In the genomic region with DNA sequence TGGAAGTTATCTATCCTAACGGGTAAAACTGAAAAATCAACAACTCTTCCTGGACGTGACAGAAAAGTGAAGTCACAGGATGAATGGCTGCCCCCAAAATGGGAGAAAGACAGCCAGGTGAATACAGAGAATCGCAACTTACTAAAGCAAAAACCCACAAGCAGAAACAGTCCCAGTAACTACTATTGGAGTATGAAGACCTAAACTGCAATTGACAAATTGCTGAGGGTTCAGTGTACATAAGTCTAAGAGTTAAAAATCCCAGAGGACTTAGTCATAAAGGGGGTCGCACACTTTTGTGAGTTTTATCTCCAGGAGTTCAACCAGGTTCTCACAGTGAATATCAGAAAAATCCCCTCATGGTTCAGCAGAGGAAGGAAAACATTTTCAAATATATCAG, we compare ENCODE assay signal across 22 cellular contexts. TPM values are rescaled to one million over a fixed set of nuclear protein-coding genes. Genes with fewer than 3 reads are reported as not detected.
A peak's percentile ranks its signal among the peaks of the same experiment; 100 is the strongest.
DNase-seq lines count a peak whose midpoint lies in the region; ATAC-seq and TF ChIP-seq lines count a peak whose summit lies in the region.
"Had no signal": no experiment of that assay in that cellular context is flagged by ENCODE, and none has a peak within 500 bp of the region (broad histone marks: within the 10 kb centered on the region; RNA-seq: fewer than 3 reads in every experiment).

No MANE protein-coding gene starts in this region.

- ATAC-seq in CD4-positive, alpha-beta T cell (ENCODE audit: poor library complexity), result no peak
- ATAC-seq in HG02852 (IDR thresholded peaks at IDR 0.05; ENCODE audit: unreplicated experiment) (peak; percentile 30), HG02798 (IDR thresholded peaks at IDR 0.05; ENCODE audit: poor library complexity, unreplicated experiment) (no peak)
- ATAC-seq: Panc1 had no signal

- peaks cover 85% of the 10 kb centered on the region for H3K4me1 Mint-ChIP-seq in CD4-positive, alpha-beta T cell (ENCODE audit: low read depth)
- H3K4me1 Mint-ChIP-seq in chondrocyte (ENCODE audit: low read depth), result peaks cover 32% of the 10 kb centered on the region

- TF ChIP-seq POLR2A in sigmoid colon (IDR thresholded peaks at IDR 0.05), result no peak

- no peak for TF ChIP-seq EP300 in sigmoid colon (IDR thresholded peaks at IDR 0.05)

- H3K27ac ChIP-seq in CD4-positive, alpha-beta T cell (ENCODE audit: low read depth, low read length), result no peak overlapping the region
- peak overlapping the region in 3 of 4 donors; percentile 28 to 45 (median 37) for H3K27ac ChIP-seq in sigmoid colon
- H3K27ac ChIP-seq: SK-N-MC, suprapubic skin had no signal

- H3K9me3 Mint-ChIP-seq in CD4-positive, alpha-beta T cell, result no peaks in the 10 kb centered on the region
- H3K9me3 Mint-ChIP-seq in chondrocyte (ENCODE audit: low read depth), result peaks cover 22% of the 10 kb centered on the region
- H3K9me3 Mint-ChIP-seq: activated CD4-positive, alpha-beta memory T cell treated with anti-CD3 and anti-CD28 coated beads, Interleukin-2, amount 10 ng/mL, durations not matched to agents 7 days and 5 days had no signal

- POLR2A ChIA-PET in CD4-positive, alpha-beta T cell (lab: Charles Lee), result interaction anchor here (0.7 kb wide), 1 partner anchor 14 kb away, joined by 3 read pairs; no protein-coding TSS in a partner anchor

- no peak for DNase-seq in CD4-positive, alpha-beta T cell
- DNase-seq in chondrocyte (ENCODE audit: low spot score) (no peak), sigmoid colon (no peak), Ammon's horn (ENCODE audit: low spot score) (no peak), H4 (ENCODE audit: low spot score) (no peak), GM10266 (ENCODE audit: extremely low spot score) (no peak)
- DNase-seq: activated CD4-positive, alpha-beta memory T cell treated with anti-CD3 and anti-CD28 coated beads, Interleukin-2, amount 10 ng/mL, durations not matched to agents 7 days and 5 days; activated naive CD4-positive, alpha-beta T cell treated with Interleukin-2 at 50 U/mL for 16 hours; anterior cingulate cortex; DMS153; H7; NCI-H1092; NCI-H2081; NCI-H446 had no signal

- H3K27me3 ChIP-seq in CD4-positive, alpha-beta T cell (ENCODE audit: control insufficient read depth, insufficient read depth, low read length), result no peaks in the 10 kb centered on the region
- no peaks in the 10 kb centered on the region for H3K27me3 ChIP-seq in sigmoid colon
- H3K27me3 ChIP-seq: suprapubic skin had no signal

- peaks cover 21% of the 10 kb centered on the region for H3K36me3 Mint-ChIP-seq in CD4-positive, alpha-beta T cell (ENCODE audit: low read depth)
- peaks cover 11% of the 10 kb centered on the region for H3K36me3 Mint-ChIP-seq in chondrocyte (ENCODE audit: low read depth)

- intact Hi-C loops in CD4-positive, alpha-beta T cell (cut with DNase I, micrococcal nuclease), result loop anchor here in 1 of 2 experiments (10.0 kb wide), 1 partner anchor 632 kb away; no protein-coding TSS in a partner anchor
- intact Hi-C loops in sigmoid colon (cut with DNase I), result loop anchor here (10.0 kb wide), 1 partner anchor 482 kb away; no protein-coding TSS in a partner anchor

- H3K36me3 ChIP-seq in sigmoid colon, result no peaks in the 10 kb centered on the region
- H3K36me3 ChIP-seq: suprapubic skin had no signal

- no peaks in the 10 kb centered on the region for H3K27me3 Mint-ChIP-seq in CD4-positive, alpha-beta T cell
- no peaks in the 10 kb centered on the region for H3K27me3 Mint-ChIP-seq in chondrocyte (ENCODE audit: low read depth)
- H3K27me3 Mint-ChIP-seq: activated CD4-positive, alpha-beta memory T cell treated with anti-CD3 and anti-CD28 coated beads, Interleukin-2, amount 10 ng/mL, durations not matched to agents 7 days and 5 days had no signal

- no peak for TF ChIP-seq CTCF in CD4-positive, alpha-beta T cell (IDR thresholded peaks at IDR 0.05)
- TF ChIP-seq CTCF in chondrocyte (IDR thresholded peaks at IDR 0.05), result no peak
- no peak for TF ChIP-seq CTCF in sigmoid colon (IDR thresholded peaks at IDR 0.05)
- TF ChIP-seq CTCF in GM10266 (IDR thresholded peaks at IDR 0.05; ENCODE audit: control insufficient read depth, insufficient read depth, low read depth, missing control alignments), result no peak

- CTCF ChIA-PET in CD4-positive, alpha-beta T cell (lab: Charles Lee), result no interaction called here

- no peaks in the 10 kb centered on the region for H3K9me3 ChIP-seq in CD4-positive, alpha-beta T cell (ENCODE audit: control insufficient read depth, low read length)
- H3K9me3 ChIP-seq in sigmoid colon, result no peaks in the 10 kb centered on the region
- H3K9me3 ChIP-seq: suprapubic skin had no signal

- 78 to 86% methylated on average over 4 of the region's 4 CpGs for WGBS in sigmoid colon, 2 donors

- H3K4me3 Mint-ChIP-seq in CD4-positive, alpha-beta T cell, result no peak overlapping the region
- no peak overlapping the region for H3K4me3 Mint-ChIP-seq in chondrocyte (ENCODE audit: unreplicated experiment)
- H3K4me3 Mint-ChIP-seq: activated CD4-positive, alpha-beta memory T cell treated with anti-CD3 and anti-CD28 coated beads, Interleukin-2, amount 10 ng/mL, durations not matched to agents 7 days and 5 days; CD14-positive monocyte; T-helper 2 cell treated with Interferon-gamma antibody and Interleukin-4, amounts not matched to agents 5 μg/mL and 100 μg/mL, for 36 hours had no signal

- H3K4me3 ChIP-seq in sigmoid colon, result no peak overlapping the region
- H3K4me3 ChIP-seq: SK-N-MC, suprapubic skin had no signal

- H3K27ac Mint-ChIP-seq in CD4-positive, alpha-beta T cell, result peak overlapping the region; percentile 39
- peak overlapping the region; percentile 69 for H3K27ac Mint-ChIP-seq in chondrocyte (ENCODE audit: unreplicated experiment)
- H3K27ac Mint-ChIP-seq: activated CD4-positive, alpha-beta memory T cell treated with anti-CD3 and anti-CD28 coated beads, Interleukin-2, amount 10 ng/mL, durations not matched to agents 7 days and 5 days; T-helper 2 cell treated with Interferon-gamma antibody and Interleukin-4, amounts not matched to agents 5 μg/mL and 100 μg/mL, for 36 hours had no signal

- peaks cover 0 to 32% (median 16%) of the 10 kb centered on the region in 4 donors for H3K4me1 ChIP-seq in sigmoid colon
- H3K4me1 ChIP-seq: suprapubic skin had no signal

RNA-seq across cellular contexts. Expression of a gene that starts 56.8 kb away (rescaled TPM):
- under 1 TPM; 0.45 to 0.66 TPM for total RNA-seq in CD4-positive, alpha-beta T cell
- total RNA-seq in chondrocyte (0.50 to 0.80 TPM (median 0.56 TPM) in 3 replicates), sigmoid colon (1 to 10 TPM in 2 of 4 donors, under 1 TPM in 2; 0.54 to 1.4 (median 0.88) TPM)
- under 1 TPM in 1 of 3 donors, not detected in 2; 0.07 TPM for polyA plus RNA-seq in sigmoid colon
- 0.06 and 0.08 TPM in 2 replicates for total RNA-seq in H4 (2014; rRNA removed; shearing (Covaris generic))
- total RNA-seq: HT-29 had no signal
